In the genomic region with DNA sequence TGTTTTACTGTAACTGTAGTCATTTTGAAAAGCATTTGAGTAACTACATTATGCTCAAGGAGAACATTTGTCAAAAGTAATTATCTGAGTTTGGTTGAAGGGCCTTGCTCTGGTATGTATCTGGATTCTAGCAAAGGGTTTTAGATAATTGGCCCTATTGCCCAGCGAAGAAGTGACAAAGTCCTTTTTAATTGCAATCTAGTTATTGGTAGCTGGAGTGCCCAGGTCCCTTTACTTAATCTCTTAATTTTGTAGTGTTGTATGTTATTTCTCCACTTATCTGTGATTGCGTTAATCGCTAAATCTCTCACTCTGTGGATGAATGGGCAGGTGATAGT, we compare ENCODE assay signal across 15 cellular contexts. TPM values are rescaled to one million over a fixed set of nuclear protein-coding genes. Genes with fewer than 3 reads are reported as not detected.
DNase-seq lines count a peak whose midpoint lies in the region; ATAC-seq, FAIRE-seq and TF ChIP-seq lines count a peak whose summit lies in the region.
"Had no signal": no experiment of that assay in that cellular context is flagged by ENCODE, and none has a peak within 500 bp of the region (broad histone marks: within the 10 kb centered on the region; RNA-seq: fewer than 3 reads in every experiment).

No MANE protein-coding gene starts in this region.

- H3K9me3 ChIP-seq in astrocyte (ENCODE audit: insufficient read depth, low read depth, low read length) (no peaks in the 10 kb centered on the region), thyroid gland (no peaks in the 10 kb centered on the region)

- intact Hi-C loops in thyroid gland (cut with DNase I), result no loop called here

- no peak for ATAC-seq in activated T-cell treated with anti-CD3 and anti-CD28 coated beads, Interleukin-2, amount 50 U/mL, for 4 hours
- ATAC-seq in naive thymus-derived CD8-positive, alpha-beta T cell, result no peak
- no peak for ATAC-seq in HG03139 (IDR thresholded peaks at IDR 0.05; ENCODE audit: unreplicated experiment)

- H3K27me3 ChIP-seq in astrocyte (ENCODE audit: insufficient read depth, low read length) (peaks cover 6% of the 10 kb centered on the region), mesendoderm (ENCODE audit: insufficient read depth, low read length, poor library complexity) (peaks cover 8% of the 10 kb centered on the region), thyroid gland (no peaks in the 10 kb centered on the region)

- POLR2A ChIA-PET in naive thymus-derived CD8-positive, alpha-beta T cell (lab: Charles Lee), result no interaction called here

- H3K79me2 ChIP-seq in astrocyte (ENCODE audit: insufficient read depth, low read length), result no peaks in the 10 kb centered on the region
- no peaks in the 10 kb centered on the region for H3K79me2 ChIP-seq in mesendoderm (ENCODE audit: control insufficient read depth, insufficient read depth, low read length)

- DNase-seq in NCI-H2171 treated with DMSO at 0.1 percent for 48 hours (lab: John Stamatoyannopoulos, UW), result peak; percentile 45
- no peak for DNase-seq in NCI-H2171 (lab: John Stamatoyannopoulos, UW)
- DNase-seq in astrocyte (ENCODE audit: low read depth), result no peak
- DNase-seq in mesendoderm, result peak; percentile 35
- DNase-seq in thyroid gland, result no peak
- DNase-seq in activated T-cell treated with anti-CD3 and anti-CD28 coated beads, Interleukin-2, amount 50 U/mL, for 4 hours, result no peak
- no peak for DNase-seq in naive thymus-derived CD8-positive, alpha-beta T cell
- DNase-seq: activated CD4-positive, alpha-beta T cell treated with anti-CD3 and anti-CD28 coated beads for 4 hours; immature natural killer cell; NCI-H526 had no signal

- H3K9me3 Mint-ChIP-seq in astrocyte (ENCODE audit: unreplicated experiment), result no peaks in the 10 kb centered on the region
- peaks cover 4% of the 10 kb centered on the region for H3K9me3 Mint-ChIP-seq in activated T-cell treated with anti-CD3 and anti-CD28 coated beads, Interleukin-2, amount 50 U/mL, for 4 hours
- H3K9me3 Mint-ChIP-seq in naive thymus-derived CD8-positive, alpha-beta T cell, result peaks cover 0 to 17% (median 8%) of the 10 kb centered on the region in 9 donors
- H3K9me3 Mint-ChIP-seq: T-helper 2 cell treated with Interferon-gamma antibody and Interleukin-4, amounts not matched to agents 5 μg/mL and 100 μg/mL, for 36 hours had no signal

- H3K4ac ChIP-seq in mesendoderm (ENCODE audit: low read depth, low read length), result no peak overlapping the region

- no peak overlapping the region for H2BK120ac ChIP-seq in mesendoderm (ENCODE audit: low read depth, low read length)

- H3K79me1 ChIP-seq in mesendoderm (ENCODE audit: low read length), result no peaks in the 10 kb centered on the region

- H3K4me1 ChIP-seq in astrocyte (ENCODE audit: insufficient read depth, low read length), result peaks cover 10% of the 10 kb centered on the region
- H3K4me1 ChIP-seq in mesendoderm (ENCODE audit: control insufficient read depth, low read depth, low read length), result peaks cover 3% of the 10 kb centered on the region
- H3K4me1 ChIP-seq in thyroid gland, result peaks cover 10 to 30% of the 10 kb centered on the region in 2 donors

- H3K27ac ChIP-seq in astrocyte (ENCODE audit: low read depth, low read length) (no peak overlapping the region), mesendoderm (ENCODE audit: low read depth, low read length) (no peak overlapping the region), thyroid gland (peak overlapping the region; percentile 88 to 92 (median 88))
- H3K27ac ChIP-seq: HL-60 had no signal

- no peak overlapping the region for H3K23ac ChIP-seq in mesendoderm (ENCODE audit: low read length)

- peaks cover 2% of the 10 kb centered on the region for H3K27me3 Mint-ChIP-seq in astrocyte (ENCODE audit: low read depth, unreplicated experiment)
- peaks cover 10% of the 10 kb centered on the region for H3K27me3 Mint-ChIP-seq in activated T-cell treated with anti-CD3 and anti-CD28 coated beads, Interleukin-2, amount 50 U/mL, for 4 hours (ENCODE audit: low read depth)
- H3K27me3 Mint-ChIP-seq in naive thymus-derived CD8-positive, alpha-beta T cell, result peaks cover 9 to 28% (median 14%) of the 10 kb centered on the region in 5 donors

- peak overlapping the region; percentile 99 for H3K4me2 ChIP-seq in astrocyte (ENCODE audit: low read length)
- H3K4me2 ChIP-seq in mesendoderm (ENCODE audit: low read length), result no peak overlapping the region

- H2AFZ ChIP-seq in astrocyte (ENCODE audit: low read depth, low read length), result no peak overlapping the region

- no peak for TF ChIP-seq POLR2A in thyroid gland (IDR thresholded peaks at IDR 0.05)

- H3K9ac ChIP-seq in astrocyte (ENCODE audit: low read length) (no peak overlapping the region), mesendoderm (ENCODE audit: low read length) (no peak overlapping the region)

- no peak overlapping the region for H3K27ac Mint-ChIP-seq in astrocyte (ENCODE audit: unreplicated experiment)
- H3K27ac Mint-ChIP-seq in naive thymus-derived CD8-positive, alpha-beta T cell, result no peak overlapping the region
- H3K27ac Mint-ChIP-seq: immature natural killer cell; T-helper 2 cell treated with Interferon-gamma antibody and Interleukin-4, amounts not matched to agents 5 μg/mL and 100 μg/mL, for 36 hours had no signal

- H3K56ac ChIP-seq in mesendoderm (ENCODE audit: low read length), result no peak overlapping the region

- H3K36me3 ChIP-seq in astrocyte (ENCODE audit: insufficient read depth, low read length), result no peaks in the 10 kb centered on the region
- no peaks in the 10 kb centered on the region for H3K36me3 ChIP-seq in mesendoderm (ENCODE audit: control insufficient read depth, insufficient read depth, low read length)
- no peaks in the 10 kb centered on the region for H3K36me3 ChIP-seq in thyroid gland

- H3K4me3 ChIP-seq in astrocyte (ENCODE audit: insufficient read depth, low read depth, low read length) (peak overlapping the region; percentile 69), mesendoderm (ENCODE audit: low read length) (no peak overlapping the region), thyroid gland (replicated peaks in 1 of 3) (peak overlapping the region in 2 of 3 donors; percentile 32 to 46)

- TF ChIP-seq CTCF in astrocyte (IDR thresholded peaks at IDR 0.05; ENCODE audit: insufficient read depth, low read depth, low read length) (no peak), thyroid gland (IDR thresholded peaks at IDR 0.05) (no peak)

- no peak overlapping the region for H3K4me3 Mint-ChIP-seq in astrocyte (ENCODE audit: unreplicated experiment)
- no peak overlapping the region for H3K4me3 Mint-ChIP-seq in activated T-cell treated with anti-CD3 and anti-CD28 coated beads, Interleukin-2, amount 50 U/mL, for 4 hours
- no peak overlapping the region for H3K4me3 Mint-ChIP-seq in naive thymus-derived CD8-positive, alpha-beta T cell
- H3K4me3 Mint-ChIP-seq: immature natural killer cell; T-helper 2 cell treated with Interferon-gamma antibody and Interleukin-4, amounts not matched to agents 5 μg/mL and 100 μg/mL, for 36 hours had no signal

- H3K4me1 Mint-ChIP-seq in astrocyte (ENCODE audit: low read depth, unreplicated experiment), result peaks cover 6% of the 10 kb centered on the region
- H3K4me1 Mint-ChIP-seq in activated T-cell treated with anti-CD3 and anti-CD28 coated beads, Interleukin-2, amount 50 U/mL, for 4 hours (ENCODE audit: low read depth), result peaks cover 4% of the 10 kb centered on the region
- peaks cover 2 to 6% (median 5%) of the 10 kb centered on the region in 4 donors for H3K4me1 Mint-ChIP-seq in naive thymus-derived CD8-positive, alpha-beta T cell

- H4K5ac ChIP-seq in mesendoderm (ENCODE audit: low read length), result no peak overlapping the region

- no CpG with 5 or more reads among the region's 3 CpGs for WGBS in mesendoderm (ENCODE audit: extremely low coverage, insufficient coverage, low lambda C conversion rate)
- WGBS in thyroid gland, 2 donors, result 77 to 83% methylated on average over 3 of the region's 3 CpGs

- H4K20me1 ChIP-seq in astrocyte (ENCODE audit: insufficient read depth, low read length), result no peaks in the 10 kb centered on the region

- H2BK15ac ChIP-seq in mesendoderm (replicated peaks; ENCODE audit: low read depth), result no peak overlapping the region

- no peak overlapping the region for H2BK5ac ChIP-seq in mesendoderm (ENCODE audit: low read length)

- H3K18ac ChIP-seq in mesendoderm (ENCODE audit: low read length), result no peak overlapping the region

- no peak for FAIRE-seq in astrocyte (lab: Jason Lieb, UNC)
- FAIRE-seq: H1 had no signal

- no peak overlapping the region for H4K8ac ChIP-seq in mesendoderm (ENCODE audit: low read depth, low read length)

- H3K36me3 Mint-ChIP-seq in astrocyte (ENCODE audit: low read depth, unreplicated experiment), result no peaks in the 10 kb centered on the region
- no peaks in the 10 kb centered on the region for H3K36me3 Mint-ChIP-seq in activated T-cell treated with anti-CD3 and anti-CD28 coated beads, Interleukin-2, amount 50 U/mL, for 4 hours (ENCODE audit: insufficient read depth)
- peaks cover 0 to 5% (median 2%) of the 10 kb centered on the region in 3 donors for H3K36me3 Mint-ChIP-seq in naive thymus-derived CD8-positive, alpha-beta T cell

- H2AK5ac ChIP-seq in mesendoderm (ENCODE audit: low read length), result no peak overlapping the region

RNA-seq across cellular contexts. Expression of gene ASXL3, which starts 1.8 kb away (rescaled TPM):
- total RNA-seq in astrocyte (6.4 and 8.2 TPM in 2 replicates), thyroid gland (10 to 100 TPM in 3 of 4 donors, 1 to 10 TPM in 1; 8.3 to 25.3 (median 20.3) TPM)
- polyA plus RNA-seq in mesendoderm (2013, experiment 1 of 2), result 0.13 TPM
- 0.15 TPM for polyA plus RNA-seq in mesendoderm (2013, experiment 2 of 2)
- total RNA-seq in activated T-cell treated with anti-CD3 and anti-CD28 coated beads, Interleukin-2, amount 50 U/mL, for 4 hours, result not detected
- not detected for total RNA-seq in naive thymus-derived CD8-positive, alpha-beta T cell
- not detected for polyA plus RNA-seq in naive thymus-derived CD8-positive, alpha-beta T cell
- total RNA-seq: myocyte had no signal
- polyA plus RNA-seq: immature natural killer cell had no signal

Comparison
In these comparisons a context has a peak if more than half of its experiments do, and no peak if none do; other contexts are left out.
1. DNase-seq: peak in NCI-H2171 treated with DMSO at 0.1 percent for 48 hours (single experiment) and mesendoderm (single experiment); none in NCI-H2171 (single experiment), astrocyte (single experiment), thyroid gland (0 of 2), activated T-cell treated with anti-CD3 and anti-CD28 coated beads, Interleukin-2, amount 50 U/mL, for 4 hours (single experiment) and naive thymus-derived CD8-positive, alpha-beta T cell (0 of 10).
2. H3K27ac ChIP-seq: peak in thyroid gland (3 of 3); none in astrocyte (single experiment) and mesendoderm (single experiment).